In the genomic region with DNA sequence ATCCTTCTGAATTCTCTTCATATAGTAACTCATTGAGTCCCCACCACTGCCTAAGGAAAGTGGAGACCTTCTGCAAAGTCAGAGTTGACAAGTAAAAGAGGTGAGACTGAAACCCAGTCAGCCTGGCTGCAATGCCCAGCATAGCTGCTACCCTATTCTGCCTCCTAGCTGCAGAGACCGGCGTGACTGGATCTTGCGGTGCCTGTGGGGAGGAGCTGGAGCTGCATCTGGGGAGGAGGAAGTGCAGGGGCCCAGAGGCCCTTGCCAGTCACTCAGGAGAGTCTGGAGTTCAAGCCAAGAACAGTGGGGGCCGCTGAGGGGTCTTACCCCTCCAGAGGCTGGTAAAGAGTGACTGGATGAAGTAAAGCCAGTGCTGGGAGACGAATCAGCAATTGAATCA, we compare ENCODE assay signal across 2 cellular contexts.
TF ChIP-seq lines count a peak whose summit lies in the region.

No MANE protein-coding gene starts in this region.

TF ChIP-seq in SK-N-SH, 30 proteins besides CTCF, POLR2A, EP300 and RAD21 (continued from another document):
- TF ChIP-seq, protein P1, sequence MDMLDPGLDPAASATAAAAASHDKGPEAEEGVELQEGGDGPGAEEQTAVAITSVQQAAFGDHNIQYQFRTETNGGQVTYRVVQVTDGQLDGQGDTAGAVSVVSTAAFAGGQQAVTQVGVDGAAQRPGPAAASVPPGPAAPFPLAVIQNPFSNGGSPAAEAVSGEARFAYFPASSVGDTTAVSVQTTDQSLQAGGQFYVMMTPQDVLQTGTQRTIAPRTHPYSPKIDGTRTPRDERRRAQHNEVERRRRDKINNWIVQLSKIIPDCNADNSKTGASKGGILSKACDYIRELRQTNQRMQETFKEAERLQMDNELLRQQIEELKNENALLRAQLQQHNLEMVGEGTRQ (IDR thresholded peaks at IDR 0.05; ENCODE audit: borderline replicate concordance, low read depth, low read length) = no peak
- no peak for TF ChIP-seq TCF12 (IDR thresholded peaks at IDR 0.05)
- TF ChIP-seq, protein P2, sequence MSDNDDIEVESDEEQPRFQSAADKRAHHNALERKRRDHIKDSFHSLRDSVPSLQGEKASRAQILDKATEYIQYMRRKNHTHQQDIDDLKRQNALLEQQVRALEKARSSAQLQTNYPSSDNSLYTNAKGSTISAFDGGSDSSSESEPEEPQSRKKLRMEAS (IDR thresholded peaks at IDR 0.05; ENCODE audit: low read depth) = no peak

TF ChIP-seq in SK-N-SH treated with all-trans-retinoic acid at 6 μM for 48 hours, 23 proteins besides CTCF, POLR2A, EP300 and RAD21 (continued from another document):
- TF ChIP-seq, protein P3, sequence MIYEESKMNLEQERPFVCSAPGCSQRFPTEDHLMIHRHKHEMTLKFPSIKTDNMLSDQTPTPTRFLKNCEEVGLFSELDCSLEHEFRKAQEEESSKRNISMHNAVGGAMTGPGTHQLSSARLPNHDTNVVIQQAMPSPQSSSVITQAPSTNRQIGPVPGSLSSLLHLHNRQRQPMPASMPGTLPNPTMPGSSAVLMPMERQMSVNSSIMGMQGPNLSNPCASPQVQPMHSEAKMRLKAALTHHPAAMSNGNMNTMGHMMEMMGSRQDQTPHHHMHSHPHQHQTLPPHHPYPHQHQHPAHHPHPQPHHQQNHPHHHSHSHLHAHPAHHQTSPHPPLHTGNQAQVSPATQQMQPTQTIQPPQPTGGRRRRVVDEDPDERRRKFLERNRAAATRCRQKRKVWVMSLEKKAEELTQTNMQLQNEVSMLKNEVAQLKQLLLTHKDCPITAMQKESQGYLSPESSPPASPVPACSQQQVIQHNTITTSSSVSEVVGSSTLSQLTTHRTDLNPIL (CRISPR knock-in tag; IDR thresholded peaks at IDR 0.05; ENCODE audit: low read depth) = no peak
- TF ChIP-seq ESRRG (CRISPR knock-in tag; IDR thresholded peaks at IDR 0.05) = no peak
- TF ChIP-seq SNAI2 (CRISPR knock-in tag; IDR thresholded peaks at IDR 0.05) = no peak
- no peak for TF ChIP-seq PPARA (CRISPR knock-in tag; IDR thresholded peaks at IDR 0.05; ENCODE audit: borderline replicate concordance)
- TF ChIP-seq ZNF8 (CRISPR knock-in tag; IDR thresholded peaks at IDR 0.05) = no peak
- no peak for TF ChIP-seq ISL1 (CRISPR knock-in tag; IDR thresholded peaks at IDR 0.05)
- no peak for TF ChIP-seq OSR1 (CRISPR knock-in tag; IDR thresholded peaks at IDR 0.05)
